1 cellular context compared by ENCODE assay signal in the genomic region with DNA sequence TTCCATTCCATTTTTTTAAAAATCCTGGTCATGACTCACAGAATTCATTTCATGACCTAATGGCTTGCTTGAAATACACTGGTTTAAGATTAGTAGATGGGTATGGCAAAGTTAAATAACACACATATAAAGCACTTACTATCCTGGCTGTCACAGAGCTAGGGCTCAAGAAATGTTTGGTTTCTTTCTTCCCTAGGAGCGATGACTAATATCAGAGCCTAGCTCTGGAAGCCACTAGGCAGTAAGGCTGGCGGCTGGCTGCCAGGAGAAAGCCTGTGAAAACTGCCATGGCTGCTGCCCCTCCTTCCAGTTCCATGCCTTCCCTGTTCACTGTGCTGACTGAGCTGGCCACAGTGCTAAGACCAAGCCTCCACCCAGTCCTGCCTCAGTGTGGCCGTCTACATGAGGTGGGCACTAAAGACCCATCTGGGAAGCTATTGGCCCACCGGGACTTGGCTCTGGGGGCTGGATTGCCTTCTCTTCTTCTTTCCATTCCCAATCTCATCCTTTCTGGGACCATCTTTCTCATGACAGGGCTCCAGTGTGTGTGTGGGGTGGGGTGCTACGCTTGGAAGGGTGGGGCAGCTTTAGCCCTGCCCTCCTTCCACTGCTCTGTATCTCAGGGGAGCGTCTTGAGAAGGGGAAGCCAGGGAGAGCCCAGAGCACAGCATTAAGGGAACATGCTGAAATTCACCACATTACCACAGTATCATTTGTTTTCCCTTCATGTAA.
TF ChIP-seq lines count a peak whose summit lies in the region.

No MANE protein-coding gene starts in this region.

TF ChIP-seq in endothelial cell of umbilical vein, 7 proteins besides CTCF, POLR2A, EP300 and RAD21:
- no peak for TF ChIP-seq MYC (IDR thresholded peaks at IDR 0.05; ENCODE audit: low read depth, low read length)
- no peak for TF ChIP-seq JUN (IDR thresholded peaks at IDR 0.05; ENCODE audit: borderline replicate concordance, insufficient read depth, insufficient read length, low read depth)
- TF ChIP-seq GATA2 (IDR thresholded peaks at IDR 0.05; ENCODE audit: insufficient read depth, insufficient read length, low read depth, low read length): no peak
- no peak for TF ChIP-seq FOS (IDR thresholded peaks at IDR 0.05; ENCODE audit: borderline replicate concordance, insufficient read depth, low read length)
- TF ChIP-seq, protein P1, sequence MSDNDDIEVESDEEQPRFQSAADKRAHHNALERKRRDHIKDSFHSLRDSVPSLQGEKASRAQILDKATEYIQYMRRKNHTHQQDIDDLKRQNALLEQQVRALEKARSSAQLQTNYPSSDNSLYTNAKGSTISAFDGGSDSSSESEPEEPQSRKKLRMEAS (IDR thresholded peaks at IDR 0.05; ENCODE audit: insufficient read depth, insufficient read length): no peak
- TF ChIP-seq POLR2AphosphoS5 (IDR thresholded peaks at IDR 0.05; ENCODE audit: insufficient read depth, low read depth, low read length): no peak
- no peak for TF ChIP-seq EZH2 (IDR thresholded peaks at IDR 0.05; ENCODE audit: borderline replicate concordance, low read depth, low read length, severe bottlenecking)
